14 cellular contexts compared by ENCODE assay signal in the genomic region with DNA sequence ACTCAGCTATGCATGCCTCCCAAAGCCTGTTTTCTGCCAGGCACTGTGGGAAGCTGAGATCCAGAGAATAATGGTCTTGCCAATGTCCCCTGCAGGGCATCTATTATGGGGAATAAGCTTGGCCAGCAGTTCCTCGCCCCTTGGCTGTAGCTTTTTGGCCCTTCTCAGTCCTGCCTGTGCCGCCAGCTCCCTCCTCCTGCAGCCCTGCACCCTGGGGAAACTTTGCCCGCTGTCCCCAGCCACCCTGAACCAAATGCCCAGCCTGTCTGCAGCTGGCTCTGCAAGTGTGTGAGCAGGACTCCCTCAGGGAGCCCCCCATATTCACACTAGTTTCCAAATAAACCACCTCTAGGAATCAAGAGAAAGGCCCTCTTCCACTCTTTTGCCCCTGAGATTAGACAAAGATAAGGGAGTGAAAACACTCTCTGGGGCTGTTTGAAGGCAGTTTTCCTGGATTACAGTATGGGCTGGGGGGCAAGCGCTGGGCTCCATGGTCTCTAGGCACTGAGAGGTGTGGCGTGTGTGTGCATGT. TPM values are rescaled to one million over a fixed set of nuclear protein-coding genes. Genes with fewer than 3 reads are reported as not detected.
DNase-seq lines count a peak whose midpoint lies in the region; ATAC-seq and TF ChIP-seq lines count a peak whose summit lies in the region.
"Had no signal": no experiment of that assay in that cellular context is flagged by ENCODE, and none has a peak within 500 bp of the region (broad histone marks: within the 10 kb centered on the region; RNA-seq: fewer than 3 reads in every experiment).

No MANE protein-coding gene starts in this region.

- intact Hi-C loops in body of pancreas (cut with DNase I): no loop called here
- intact Hi-C loops in heart left ventricle (cut with DNase I): loop anchor here in 4 of 10 donors (5.0 to 10.0 kb wide), 2 partner anchors 95 to 98 kb away; no protein-coding TSS in a partner anchor
- intact Hi-C loops in upper lobe of right lung (cut with DNase I): no loop called here
- intact Hi-C loops in PC-3 (cut with micrococcal nuclease): no loop called here

- ATAC-seq in body of pancreas (no peak), heart left ventricle (no peak), upper lobe of right lung (no peak), PC-3 (no peak)
- ATAC-seq: activated CD8-positive, alpha-beta T cell treated with anti-CD3 and anti-CD28 coated beads, Interleukin-2, amount 10 ng/mL, durations not matched to agents 7 days and 5 days had no signal

- no peak for TF ChIP-seq CTCF in body of pancreas (IDR thresholded peaks at IDR 0.05)
- TF ChIP-seq CTCF in heart left ventricle (IDR thresholded peaks at IDR 0.05): no peak
- no peak for TF ChIP-seq CTCF in neural progenitor cell (IDR thresholded peaks at IDR 0.05)
- TF ChIP-seq CTCF in upper lobe of right lung (IDR thresholded peaks at IDR 0.05): no peak
- TF ChIP-seq CTCF in PC-3 (conservative IDR thresholded peaks at IDR 0.05; ENCODE audit: low read depth, low read length): no peak

- peak overlapping the region; percentile 47 for H3K27ac Mint-ChIP-seq in neural progenitor cell
- H3K27ac Mint-ChIP-seq: activated CD8-positive, alpha-beta T cell treated with anti-CD3 and anti-CD28 coated beads, Interleukin-2, amount 10 ng/mL, durations not matched to agents 7 days and 5 days had no signal

- H4K20me1 ChIP-seq in neural progenitor cell (ENCODE audit: low read depth) (no peaks in the 10 kb centered on the region), PC-3 (ENCODE audit: low read length) (no peaks in the 10 kb centered on the region)

- no TSS peak for BruUV-seq in PC-3 (replicated peaks; lab: Mats Ljungman, UMichigan)

- H3K9me3 ChIP-seq in body of pancreas (no peaks in the 10 kb centered on the region), heart left ventricle (no peaks in the 10 kb centered on the region), neural progenitor cell (ENCODE audit: low read depth) (no peaks in the 10 kb centered on the region), upper lobe of right lung (no peaks in the 10 kb centered on the region), PC-3 (ENCODE audit: low read length) (no peaks in the 10 kb centered on the region)

- CTCF ChIA-PET in PC-3 (lab: Charles Lee): interaction anchor here (0.5 kb wide), 1 partner anchor 73 kb away, joined by 4 read pairs; no protein-coding TSS in a partner anchor

- H3K27me3 ChIP-seq in body of pancreas (no peaks in the 10 kb centered on the region), heart left ventricle (no peaks in the 10 kb centered on the region), neural progenitor cell (no peaks in the 10 kb centered on the region), upper lobe of right lung (no peaks in the 10 kb centered on the region), PC-3 (ENCODE audit: low read length) (no peaks in the 10 kb centered on the region)

- H3K9ac ChIP-seq in neural progenitor cell (no peak overlapping the region), PC-3 (ENCODE audit: low read length) (no peak overlapping the region)

- no peaks in the 10 kb centered on the region for H3K36me3 Mint-ChIP-seq in neural progenitor cell
- H3K36me3 Mint-ChIP-seq: CD4-positive, alpha-beta memory T cell had no signal

- H3K9me2 ChIP-seq in PC-3 (replicated peaks; ENCODE audit: low read length): no peaks in the 10 kb centered on the region

- no peaks in the 10 kb centered on the region for H3F3A ChIP-seq in neural progenitor cell (ENCODE audit: low read depth)
- H3F3A ChIP-seq in PC-3 (ENCODE audit: low read length, unreplicated experiment): no peaks in the 10 kb centered on the region

- peak overlapping the region; percentile 67 for H3K4me3 Mint-ChIP-seq in neural progenitor cell
- H3K4me3 Mint-ChIP-seq: activated CD8-positive, alpha-beta T cell treated with anti-CD3 and anti-CD28 coated beads, Interleukin-2, amount 10 ng/mL, durations not matched to agents 7 days and 5 days; CD4-positive, alpha-beta memory T cell had no signal

- POLR2A ChIA-PET in PC-3 (lab: Charles Lee; ENCODE audit: unreplicated experiment): no interaction called here

- no peak for TF ChIP-seq POLR2A in body of pancreas (IDR thresholded peaks at IDR 0.05)
- no peak for TF ChIP-seq POLR2A in heart left ventricle (IDR thresholded peaks at IDR 0.05)

- H3K36me3 ChIP-seq in body of pancreas (replicated peaks in 1 of 2; ENCODE audit: insufficient read depth in 1 of 2, low read depth in 2 of 2) (no peaks in the 10 kb centered on the region), heart left ventricle (no peaks in the 10 kb centered on the region), neural progenitor cell (no peaks in the 10 kb centered on the region), upper lobe of right lung (peaks cover 7% of the 10 kb centered on the region), PC-3 (ENCODE audit: low read depth, low read length) (no peaks in the 10 kb centered on the region)

- DNase-seq in body of pancreas: no peak
- peak in 1 of 5 donors; percentile 51 for DNase-seq in heart left ventricle
- DNase-seq in neural progenitor cell (ENCODE audit: low spot score): no peak
- DNase-seq in upper lobe of right lung: no peak
- no peak for DNase-seq in PC-3
- DNase-seq in SIG-M5 treated with dmso at 0.1 percent for 504 hours (lab: John Stamatoyannopoulos, UW; ENCODE audit: unreplicated experiment): no peak
- DNase-seq in HCEC 1CT: no peak
- DNase-seq: activated CD8-positive, alpha-beta T cell treated with anti-CD3 and anti-CD28 coated beads, Interleukin-2, amount 10 ng/mL, durations not matched to agents 7 days and 5 days; CD4-positive, alpha-beta memory T cell; hippocampal formation; mammary epithelial cell; NCI-H526 treated with DMSO at 0.1 percent for 48 hours; stimulated activated CD4-positive, alpha-beta T cell treated with anti-CD3 and anti-CD28 coated beads, Interleukin-2, amount 100 ng/mL, for 48 hours had no signal

- H3K27ac ChIP-seq in body of pancreas (peak overlapping the region; percentile 52 to 75 (median 72)), heart left ventricle (peak overlapping the region; percentile 73 to 94 (median 82)), neural progenitor cell (no peak overlapping the region), upper lobe of right lung (peak overlapping the region; percentile 81), PC-3 (ENCODE audit: low read length) (no peak overlapping the region)

- H3K9me3 Mint-ChIP-seq in neural progenitor cell: no peaks in the 10 kb centered on the region
- H3K9me3 Mint-ChIP-seq: CD4-positive, alpha-beta memory T cell had no signal

- H3K4me2 ChIP-seq in neural progenitor cell (no peak overlapping the region), PC-3 (ENCODE audit: low read length) (no peak overlapping the region)

- H2AFZ ChIP-seq in neural progenitor cell (replicated peaks): no peak overlapping the region
- H2AFZ ChIP-seq in PC-3 (ENCODE audit: low read length): no peak overlapping the region

- H3K4me1 Mint-ChIP-seq in neural progenitor cell: peaks cover 28% of the 10 kb centered on the region
- H3K4me1 Mint-ChIP-seq: CD4-positive, alpha-beta memory T cell had no signal

- H3K79me2 ChIP-seq in neural progenitor cell (ENCODE audit: low read depth) (no peaks in the 10 kb centered on the region), PC-3 (ENCODE audit: low read length) (no peaks in the 10 kb centered on the region)

- H3K4me3 ChIP-seq in body of pancreas: peak overlapping the region; percentile 0 to 38
- peak overlapping the region; percentile 42 to 82 (median 61) for H3K4me3 ChIP-seq in heart left ventricle
- no peak overlapping the region for H3K4me3 ChIP-seq in neural progenitor cell
- peak overlapping the region; percentile 66 for H3K4me3 ChIP-seq in upper lobe of right lung
- H3K4me3 ChIP-seq in PC-3 (ENCODE audit: low read length): no peak overlapping the region

- H3K4me1 ChIP-seq in body of pancreas (peaks cover 96% of the 10 kb centered on the region), heart left ventricle (peaks cover 11 to 98% (median 68%) of the 10 kb centered on the region in 12 donors), neural progenitor cell (peaks cover 38% of the 10 kb centered on the region), upper lobe of right lung (peaks cover 46% of the 10 kb centered on the region), PC-3 (ENCODE audit: insufficient read depth, low read length) (peaks cover 19% of the 10 kb centered on the region)

- WGBS in body of pancreas, 2 donors: 29 to 45% methylated on average over 4 to 5 of the region's 5 CpGs
- WGBS in heart left ventricle, 4 donors: 25 to 41% (median 35%) methylated on average over 5 of the region's 5 CpGs

- H3K27me3 Mint-ChIP-seq in neural progenitor cell (ENCODE audit: insufficient read depth, low read depth): peaks cover 9% of the 10 kb centered on the region

RNA-seq across cellular contexts. Expression of a gene that starts 0.9 kb away (rescaled TPM):
- total RNA-seq in body of pancreas (100 to 1,000 TPM; 197 to 204 TPM), heart left ventricle (100 to 1,000 TPM; 113 to 420 (median 206) TPM), neural progenitor cell (ENCODE audit: low replicate concordance) (0.87 TPM in 1 of 2 replicates, not detected in the other), upper lobe of right lung (1,132 TPM), PC-3 (2014; rRNA removed) (0.81 and 1.2 TPM in 2 replicates)
- 100 to 1,000 TPM; 220 to 256 TPM for polyA plus RNA-seq in heart left ventricle
- total RNA-seq: CD4-positive, alpha-beta memory T cell had no signal
- polyA plus RNA-seq: CD4-positive, alpha-beta memory T cell had no signal

RNA-seq across cellular contexts. Expression of a gene that starts 51.2 kb away (rescaled TPM):
- total RNA-seq in body of pancreas: not detected
- not detected for total RNA-seq in heart left ventricle
- not detected for polyA plus RNA-seq in heart left ventricle
- not detected in 2 replicates for total RNA-seq in neural progenitor cell (ENCODE audit: low replicate concordance)
- not detected for total RNA-seq in upper lobe of right lung
- total RNA-seq in PC-3 (2014; rRNA removed): not detected in 2 replicates
- total RNA-seq: activated CD8-positive, alpha-beta T cell treated with anti-CD3 and anti-CD28 coated beads, Interleukin-2, amount 10 ng/mL, durations not matched to agents 7 days and 5 days; CD4-positive, alpha-beta memory T cell; mammary epithelial cell; osteoblast had no signal
- polyA plus RNA-seq: CD4-positive, alpha-beta memory T cell; mammary epithelial cell had no signal

Comparison
In these comparisons a context has a peak if more than half of its experiments do, and no peak if none do; other contexts are left out.
1. H3K27ac ChIP-seq: peak in body of pancreas (4 of 4), heart left ventricle (12 of 12) and upper lobe of right lung (single experiment); none in neural progenitor cell (single experiment) and PC-3 (single experiment).
2. H3K4me3 ChIP-seq: peak in body of pancreas (2 of 2), heart left ventricle (12 of 12) and upper lobe of right lung (single experiment); none in neural progenitor cell (single experiment) and PC-3 (single experiment).
3. RNA of a gene that starts 0.9 kb away (total RNA-seq): 1,132 TPM in upper lobe of right lung (single experiment), 113 to 420 TPM in heart left ventricle and 197 to 204 TPM in body of pancreas; 0.81 to 1.2 TPM in PC-3 and 0.87 TPM in neural progenitor cell; every median in the first group is over 10 times any median in the second.